In genomic region chr20:62242196-62242595, GRCh38 we compare ENCODE assay signal across 24 cellular contexts. TPM values are rescaled to one million over a fixed set of nuclear protein-coding genes. Genes with fewer than 3 reads are reported as not detected.
DNase-seq lines count a peak whose midpoint lies in the region; ATAC-seq and TF ChIP-seq lines count a peak whose summit lies in the region.
"Had no signal": no experiment of that assay in that cellular context is flagged by ENCODE, and none has a peak within 500 bp of the region (broad histone marks: within the 10 kb centered on the region; RNA-seq: fewer than 3 reads in every experiment).

No MANE protein-coding gene starts in this region.

- H3K36me3 Mint-ChIP-seq in central memory CD8-positive, alpha-beta T cell (ENCODE audit: insufficient read depth) = peaks cover 5% of the 10 kb centered on the region
- H3K36me3 Mint-ChIP-seq in type B pancreatic cell = no peaks in the 10 kb centered on the region

- H3K4me3 Mint-ChIP-seq in central memory CD8-positive, alpha-beta T cell = no peak overlapping the region
- peak overlapping the region; percentile 90 for H3K4me3 Mint-ChIP-seq in type B pancreatic cell
- H3K4me3 Mint-ChIP-seq: activated CD8-positive, alpha-beta T cell treated with anti-CD3 and anti-CD28 coated beads for 36 hours; activated T-cell treated with anti-CD3 and anti-CD28 coated beads, Interleukin-2, amount 50 U/mL, for 72 hours; stimulated activated memory B cell treated with anti-CD40 and anti-IgM and Interleukin-4, amounts not matched to agents 10 μg/mL and 1 μg/mL and 100 μg/mL, for 72 hours had no signal

- no peak overlapping the region for H3K4me3 ChIP-seq in left ventricle myocardium inferior
- H3K4me3 ChIP-seq in mucosa of stomach (ENCODE audit: low read length) = no peak overlapping the region
- H3K4me3 ChIP-seq: cardiac muscle cell, left lung, upper lobe of right lung had no signal

- no peaks in the 10 kb centered on the region for H3K27me3 Mint-ChIP-seq in central memory CD8-positive, alpha-beta T cell
- H3K27me3 Mint-ChIP-seq in type B pancreatic cell = no peaks in the 10 kb centered on the region
- H3K27me3 Mint-ChIP-seq: activated CD8-positive, alpha-beta T cell treated with anti-CD3 and anti-CD28 coated beads for 36 hours; CD4-positive, CD25-positive, alpha-beta regulatory T cell; stimulated activated memory B cell treated with anti-CD40 and anti-IgM and Interleukin-4, amounts not matched to agents 10 μg/mL and 1 μg/mL and 100 μg/mL, for 72 hours had no signal

- TF ChIP-seq CTCF in left ventricle myocardium inferior (IDR thresholded peaks at IDR 0.05; ENCODE audit: borderline replicate concordance) (no peak), type B pancreatic cell (conservative IDR thresholded peaks at IDR 0.05) (no peak)

- H3K4me1 Mint-ChIP-seq in central memory CD8-positive, alpha-beta T cell = peaks cover 46% of the 10 kb centered on the region
- H3K4me1 Mint-ChIP-seq in type B pancreatic cell (ENCODE audit: unreplicated experiment) = peaks cover 18% of the 10 kb centered on the region

- H3K36me3 ChIP-seq in left ventricle myocardium inferior (no peaks in the 10 kb centered on the region), mucosa of stomach (ENCODE audit: control insufficient read depth, insufficient read depth, low read length) (no peaks in the 10 kb centered on the region)
- H3K36me3 ChIP-seq: cardiac muscle cell had no signal

- peak overlapping the region; percentile 70 for H3K27ac ChIP-seq in left ventricle myocardium inferior (replicated peaks)
- H3K27ac ChIP-seq: cardiac muscle cell, left lung, upper lobe of right lung, WERI-Rb-1 had no signal

- no peak for ATAC-seq in Right ventricle myocardium superior (ENCODE audit: poor library complexity)
- ATAC-seq in central memory CD8-positive, alpha-beta T cell (replicated peaks; ENCODE audit: extremely low read depth, poor library complexity, severe bottlenecking) = no peak
- ATAC-seq in GM21515 (IDR thresholded peaks at IDR 0.05; ENCODE audit: unreplicated experiment) = no peak
- ATAC-seq: activated CD8-positive, alpha-beta T cell treated with anti-CD3 and anti-CD28 coated beads for 36 hours; activated T-cell treated with anti-CD3 and anti-CD28 coated beads, Interleukin-2, amount 50 U/mL, for 72 hours; left lung; stimulated activated memory B cell treated with anti-CD40 and anti-IgM and Interleukin-4, amounts not matched to agents 10 μg/mL and 1 μg/mL and 100 μg/mL, for 72 hours; upper lobe of right lung had no signal

- H3K9me3 ChIP-seq in left ventricle myocardium inferior (replicated peaks) = no peaks in the 10 kb centered on the region
- no peaks in the 10 kb centered on the region for H3K9me3 ChIP-seq in mucosa of stomach (ENCODE audit: control insufficient read depth, low read length)
- H3K9me3 ChIP-seq: left lung, upper lobe of right lung had no signal

- intact Hi-C loops in left ventricle myocardium inferior (cut with micrococcal nuclease) = no loop called here
- intact Hi-C loops in Right ventricle myocardium superior (cut with DNase I) = no loop called here

- H3K4me1 ChIP-seq in left ventricle myocardium inferior (peaks cover 94% of the 10 kb centered on the region), mucosa of stomach (ENCODE audit: control insufficient read depth, insufficient read depth, low read length) (peaks cover 62% of the 10 kb centered on the region)

- H3K9me3 Mint-ChIP-seq in central memory CD8-positive, alpha-beta T cell = no peaks in the 10 kb centered on the region
- no peaks in the 10 kb centered on the region for H3K9me3 Mint-ChIP-seq in type B pancreatic cell
- H3K9me3 Mint-ChIP-seq: activated CD8-positive, alpha-beta T cell treated with anti-CD3 and anti-CD28 coated beads for 36 hours; activated T-cell treated with anti-CD3 and anti-CD28 coated beads, Interleukin-2, amount 50 U/mL, for 72 hours; CD4-positive, CD25-positive, alpha-beta regulatory T cell; stimulated activated memory B cell treated with anti-CD40 and anti-IgM and Interleukin-4, amounts not matched to agents 10 μg/mL and 1 μg/mL and 100 μg/mL, for 72 hours had no signal

- H3K27me3 ChIP-seq in left ventricle myocardium inferior (ENCODE audit: low read depth) (no peaks in the 10 kb centered on the region), mucosa of stomach (ENCODE audit: control insufficient read depth, insufficient read depth, low read length) (no peaks in the 10 kb centered on the region)
- H3K27me3 ChIP-seq: cardiac muscle cell, left lung, upper lobe of right lung had no signal

- DNase-seq in left ventricle myocardium inferior = no peak
- DNase-seq in Right ventricle myocardium superior = no peak
- DNase-seq in central memory CD8-positive, alpha-beta T cell (ENCODE audit: low spot score in 2 of 2) = no peak
- DNase-seq in type B pancreatic cell (ENCODE audit: extremely low spot score, unreplicated experiment) = no peak
- no peak for DNase-seq in GM03348 (ENCODE audit: low spot score)
- no peak for DNase-seq in stimulated activated CD4-positive, alpha-beta T cell treated with anti-CD3 and anti-CD28 coated beads, Interleukin-12 subunit alpha, Interleukin-12 subunit beta, amount 100 ng/mL, for 4 hours
- DNase-seq: ACHN; activated CD8-positive, alpha-beta T cell treated with anti-CD3 and anti-CD28 coated beads for 36 hours; activated T-cell treated with anti-CD3 and anti-CD28 coated beads, Interleukin-2, amount 50 U/mL, for 72 hours; CD4-positive, CD25-positive, alpha-beta regulatory T cell; DND-41; foreskin fibroblast; NCI-H2171; NCI-H69; SW 1271; upper lobe of right lung; WERI-Rb-1 had no signal

- H3K27ac Mint-ChIP-seq in central memory CD8-positive, alpha-beta T cell (ENCODE audit: low read depth) = peak overlapping the region; percentile 56
- peak overlapping the region; percentile 89 for H3K27ac Mint-ChIP-seq in type B pancreatic cell
- H3K27ac Mint-ChIP-seq: stimulated activated memory B cell treated with anti-CD40 and anti-IgM and Interleukin-4, amounts not matched to agents 10 μg/mL and 1 μg/mL and 100 μg/mL, for 72 hours had no signal

- peak overlapping the region; percentile 3 for H3K9ac ChIP-seq in mucosa of stomach (ENCODE audit: low read length)

RNA-seq across cellular contexts. Expression of gene OSBPL2, which starts 3.9 kb away (rescaled TPM):
- total RNA-seq in left ventricle myocardium inferior (55.3 TPM), Right ventricle myocardium superior (52.3 TPM), type B pancreatic cell (ENCODE audit: low replicate concordance) (43.7 and 60.5 TPM in 2 replicates)

RNA-seq across cellular contexts. Expression of gene HRH3, which starts 22.1 kb away (rescaled TPM):
- total RNA-seq in left ventricle myocardium inferior (not detected), Right ventricle myocardium superior (not detected), type B pancreatic cell (ENCODE audit: low replicate concordance) (0.24 and 0.53 TPM in 2 replicates)
- total RNA-seq: activated CD8-positive, alpha-beta T cell treated with anti-CD3 and anti-CD28 coated beads for 36 hours; activated T-cell treated with anti-CD3 and anti-CD28 coated beads, Interleukin-2, amount 50 U/mL, for 72 hours; cardiac muscle cell; CD4-positive, CD25-positive, alpha-beta regulatory T cell; left lung; LHCN-M2; posterior vena cava; upper lobe of right lung had no signal

RNA-seq across cellular contexts. Expression of gene MTG2, which starts 59.4 kb away (rescaled TPM):
- total RNA-seq in left ventricle myocardium inferior (25.9 TPM), Right ventricle myocardium superior (20.8 TPM), type B pancreatic cell (ENCODE audit: low replicate concordance) (35.6 and 37.4 TPM in 2 replicates)
